12 cellular contexts compared by ENCODE assay signal in genomic region chr16:67216612-67217490, GRCh38. TPM values are rescaled to one million over a fixed set of nuclear protein-coding genes. Genes with fewer than 3 reads are reported as not detected.
DNase-seq lines count a peak whose midpoint lies in the region; ATAC-seq and TF ChIP-seq lines count a peak whose summit lies in the region.
"Had no signal": no experiment of that assay in that cellular context is flagged by ENCODE, and none has a peak within 500 bp of the region (broad histone marks: within the 10 kb centered on the region; RNA-seq: fewer than 3 reads in every experiment).

No MANE protein-coding gene starts in this region.

- no peaks in the 10 kb centered on the region for H3K9me3 Mint-ChIP-seq in activated naive CD4-positive, alpha-beta T cell treated with anti-CD3 and anti-CD28 coated beads, Interleukin-2, amount 10 ng/mL, durations not matched to agents 7 days and 5 days
- no peaks in the 10 kb centered on the region for H3K9me3 Mint-ChIP-seq in activated naive CD4-positive, alpha-beta T cell treated with anti-CD3 and anti-CD28 coated beads for 36 hours
- H3K9me3 Mint-ChIP-seq: activated CD4-positive, alpha-beta memory T cell treated with anti-CD3 and anti-CD28 coated beads, Interleukin-2, amount 10 ng/mL, durations not matched to agents 7 days and 5 days; stimulated activated naive B cell treated with anti-CD40 and anti-IgM and Interleukin-4, amounts not matched to agents 10 μg/mL and 1 μg/mL and 100 μg/mL, for 72 hours had no signal

- H3K27ac Mint-ChIP-seq in activated naive CD4-positive, alpha-beta T cell treated with anti-CD3 and anti-CD28 coated beads, Interleukin-2, amount 10 ng/mL, durations not matched to agents 7 days and 5 days: peak overlapping the region; percentile 43
- H3K27ac Mint-ChIP-seq in activated naive CD4-positive, alpha-beta T cell treated with anti-CD3 and anti-CD28 coated beads for 36 hours: no peak overlapping the region
- H3K27ac Mint-ChIP-seq: activated CD4-positive, alpha-beta memory T cell treated with anti-CD3 and anti-CD28 coated beads, Interleukin-2, amount 10 ng/mL, durations not matched to agents 7 days and 5 days; stimulated activated naive B cell treated with anti-CD40 and anti-IgM and Interleukin-4, amounts not matched to agents 10 μg/mL and 1 μg/mL and 100 μg/mL, for 72 hours had no signal

- H3K27me3 ChIP-seq in upper lobe of left lung: no peaks in the 10 kb centered on the region

- peaks cover 13% of the 10 kb centered on the region for H3K4me1 Mint-ChIP-seq in activated naive CD4-positive, alpha-beta T cell treated with anti-CD3 and anti-CD28 coated beads, Interleukin-2, amount 10 ng/mL, durations not matched to agents 7 days and 5 days
- H3K4me1 Mint-ChIP-seq in activated naive CD4-positive, alpha-beta T cell treated with anti-CD3 and anti-CD28 coated beads for 36 hours (ENCODE audit: low read depth): no peaks in the 10 kb centered on the region

- intact Hi-C loops in activated naive CD4-positive, alpha-beta T cell treated with anti-CD3 and anti-CD28 coated beads for 36 hours (cut with micrococcal nuclease): no loop called here
- intact Hi-C loops in left ventricle myocardium superior (cut with micrococcal nuclease): no loop called here

- TF ChIP-seq POLR2A in upper lobe of left lung (IDR thresholded peaks at IDR 0.05): peak in 1 of 4 donors; percentile 18

- TF ChIP-seq CTCF in upper lobe of left lung (IDR thresholded peaks at IDR 0.05): no peak

- peaks cover 4% of the 10 kb centered on the region for H3K27me3 Mint-ChIP-seq in activated naive CD4-positive, alpha-beta T cell treated with anti-CD3 and anti-CD28 coated beads, Interleukin-2, amount 10 ng/mL, durations not matched to agents 7 days and 5 days
- H3K27me3 Mint-ChIP-seq in activated naive CD4-positive, alpha-beta T cell treated with anti-CD3 and anti-CD28 coated beads for 36 hours (ENCODE audit: low read depth): no peaks in the 10 kb centered on the region
- H3K27me3 Mint-ChIP-seq: activated CD4-positive, alpha-beta memory T cell treated with anti-CD3 and anti-CD28 coated beads, Interleukin-2, amount 10 ng/mL, durations not matched to agents 7 days and 5 days; stimulated activated naive B cell treated with anti-CD40 and anti-IgM and Interleukin-4, amounts not matched to agents 10 μg/mL and 1 μg/mL and 100 μg/mL, for 72 hours had no signal

- TF ChIP-seq EP300 in upper lobe of left lung (IDR thresholded peaks at IDR 0.05): no peak

- H3K27ac ChIP-seq in upper lobe of left lung: peak overlapping the region; percentile 32 to 67 (median 41)

- 53% methylated on average over 18 of the region's 18 CpGs for WGBS in upper lobe of left lung, 2 donors

- no peaks in the 10 kb centered on the region for H3K9me3 ChIP-seq in upper lobe of left lung

- CTCF ChIA-PET in activated naive CD4-positive, alpha-beta T cell treated with anti-CD3 and anti-CD28 coated beads, Interleukin-2, amount 10 ng/mL, durations not matched to agents 7 days and 5 days (lab: Charles Lee): no interaction called here
- CTCF ChIA-PET in activated naive CD4-positive, alpha-beta T cell treated with anti-CD3 and anti-CD28 coated beads for 36 hours (lab: Charles Lee): interaction anchor here (0.7 to 1.2 kb wide), 2 partner anchors 16 to 19 kb away, joined by 3 to 7 read pairs; no protein-coding TSS in a partner anchor

- DNase-seq in activated naive CD4-positive, alpha-beta T cell treated with anti-CD3 and anti-CD28 coated beads, Interleukin-2, amount 10 ng/mL, durations not matched to agents 7 days and 5 days: no peak
- DNase-seq in activated naive CD4-positive, alpha-beta T cell treated with anti-CD3 and anti-CD28 coated beads for 36 hours: no peak
- DNase-seq in left ventricle myocardium superior (peak; percentile 72), upper lobe of left lung (peak in 1 of 2 donors; percentile 64), T-helper 1 cell (no peak), NCI-H1417 (lab: John Stamatoyannopoulos, UW) (no peak)
- DNase-seq: activated CD4-positive, alpha-beta memory T cell treated with anti-CD3 and anti-CD28 coated beads, Interleukin-2, amount 10 ng/mL, durations not matched to agents 7 days and 5 days; EL; mammary epithelial cell; RPMI8226; stimulated activated naive B cell treated with anti-CD40 and anti-IgM and Interleukin-4, amounts not matched to agents 10 μg/mL and 1 μg/mL and 100 μg/mL, for 72 hours had no signal

- H3K36me3 Mint-ChIP-seq in activated naive CD4-positive, alpha-beta T cell treated with anti-CD3 and anti-CD28 coated beads, Interleukin-2, amount 10 ng/mL, durations not matched to agents 7 days and 5 days: no peaks in the 10 kb centered on the region
- H3K36me3 Mint-ChIP-seq in activated naive CD4-positive, alpha-beta T cell treated with anti-CD3 and anti-CD28 coated beads for 36 hours (ENCODE audit: low read depth): no peaks in the 10 kb centered on the region

- ATAC-seq in left ventricle myocardium superior (peak; percentile 93), upper lobe of left lung (ENCODE audit: low FRiP score in 2 of 2) (peak; percentile 71 to 76)
- ATAC-seq: stimulated activated naive B cell treated with anti-CD40 and anti-IgM and Interleukin-4, amounts not matched to agents 10 μg/mL and 1 μg/mL and 100 μg/mL, for 72 hours had no signal

- H3K4me3 ChIP-seq in upper lobe of left lung: no peak overlapping the region

- no peaks in the 10 kb centered on the region for H3K36me3 ChIP-seq in upper lobe of left lung

- H3K4me3 Mint-ChIP-seq in activated naive CD4-positive, alpha-beta T cell treated with anti-CD3 and anti-CD28 coated beads, Interleukin-2, amount 10 ng/mL, durations not matched to agents 7 days and 5 days: no peak overlapping the region
- H3K4me3 Mint-ChIP-seq in activated naive CD4-positive, alpha-beta T cell treated with anti-CD3 and anti-CD28 coated beads for 36 hours: no peak overlapping the region
- H3K4me3 Mint-ChIP-seq: activated CD4-positive, alpha-beta memory T cell treated with anti-CD3 and anti-CD28 coated beads, Interleukin-2, amount 10 ng/mL, durations not matched to agents 7 days and 5 days; stimulated activated naive B cell treated with anti-CD40 and anti-IgM and Interleukin-4, amounts not matched to agents 10 μg/mL and 1 μg/mL and 100 μg/mL, for 72 hours had no signal

- peaks cover 23 to 34% (median 31%) of the 10 kb centered on the region in 4 donors for H3K4me1 ChIP-seq in upper lobe of left lung

RNA-seq across cellular contexts. Expression of gene TMEM208, which starts 10.1 kb away (rescaled TPM):
- total RNA-seq in activated naive CD4-positive, alpha-beta T cell treated with anti-CD3 and anti-CD28 coated beads for 36 hours: 10 to 100 TPM; 24.6 to 29.4 TPM
- total RNA-seq in left ventricle myocardium superior (11.7 TPM), upper lobe of left lung (10 to 100 TPM; 21.1 to 50.6 (median 48.5) TPM)

RNA-seq across cellular contexts. Expression of gene ELMO3, which starts 17.9 kb away (rescaled TPM):
- total RNA-seq in activated naive CD4-positive, alpha-beta T cell treated with anti-CD3 and anti-CD28 coated beads for 36 hours: 1 to 10 TPM; 3.8 to 4.4 TPM
- 0.79 TPM for total RNA-seq in left ventricle myocardium superior
- total RNA-seq in upper lobe of left lung: 10 to 100 TPM; 17.4 to 26.2 (median 24.4) TPM
- total RNA-seq: skeletal muscle tissue had no signal

RNA-seq across cellular contexts. Expression of gene E2F4, which starts 24.9 kb away (rescaled TPM):
- total RNA-seq in activated naive CD4-positive, alpha-beta T cell treated with anti-CD3 and anti-CD28 coated beads for 36 hours: 10 to 100 TPM; 65.1 to 66.5 TPM
- 35.7 TPM for total RNA-seq in left ventricle myocardium superior
- total RNA-seq in upper lobe of left lung: 100 to 1,000 TPM in 1 of 6 donors, 10 to 100 TPM in 5; 55.7 to 124 (median 85.4) TPM

RNA-seq across cellular contexts. Expression of gene EXOC3L1, which starts 26.9 kb away (rescaled TPM):
- not detected for total RNA-seq in activated naive CD4-positive, alpha-beta T cell treated with anti-CD3 and anti-CD28 coated beads for 36 hours
- total RNA-seq in left ventricle myocardium superior: 4.1 TPM
- total RNA-seq in upper lobe of left lung: 10 to 100 TPM in 4 of 6 donors, 1 to 10 TPM in 2; 4.6 to 20.8 (median 10.8) TPM
- total RNA-seq: activated CD4-positive, alpha-beta memory T cell treated with anti-CD3 and anti-CD28 coated beads, Interleukin-2, amount 10 ng/mL, durations not matched to agents 7 days and 5 days; mammary epithelial cell had no signal

RNA-seq across cellular contexts. Expression of gene FHOD1, which starts 30.4 kb away (rescaled TPM):
- total RNA-seq in activated naive CD4-positive, alpha-beta T cell treated with anti-CD3 and anti-CD28 coated beads for 36 hours: 10 to 100 TPM; 70.7 to 73.7 TPM
- total RNA-seq in left ventricle myocardium superior (14.5 TPM), upper lobe of left lung (100 to 1,000 TPM in 2 of 6 donors, 10 to 100 TPM in 4; 26.0 to 310 (median 91.0) TPM)
